Comparison of ENCODE assay signal across 2 cellular contexts in the genomic region with DNA sequence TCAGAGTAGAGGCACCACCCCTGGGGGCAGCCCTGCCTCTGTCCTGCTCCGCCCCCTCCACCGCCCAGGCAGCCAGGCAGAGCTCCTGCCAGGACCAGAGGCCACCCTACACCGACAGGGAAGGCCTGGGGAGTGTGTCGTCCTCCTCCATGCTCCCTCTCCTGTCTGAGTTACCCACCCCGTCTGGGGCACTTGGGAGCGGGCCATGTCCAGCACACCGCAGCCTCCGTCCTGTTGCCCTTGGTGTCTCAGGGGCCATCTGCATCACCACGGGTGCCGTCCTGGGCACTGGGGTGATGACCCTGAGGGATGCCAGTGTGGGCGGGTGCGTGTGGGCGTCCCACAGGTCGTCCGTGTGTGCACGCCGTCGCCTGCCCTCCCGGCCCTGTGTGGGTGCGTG.
TF ChIP-seq lines count a peak whose summit lies in the region.

No MANE protein-coding gene starts in this region.

TF ChIP-seq in HEK293, 187 proteins besides CTCF, POLR2A, EP300 and RAD21 (continued from another document):
- TF ChIP-seq ZNF701 (tag by site-specific recombination; IDR thresholded peaks at IDR 0.05) (no peak), ZBTB49 (tag by site-specific recombination; IDR thresholded peaks at IDR 0.05; ENCODE audit: low read depth) (no peak), ZNF132 (tag by site-specific recombination; IDR thresholded peaks at IDR 0.05; ENCODE audit: borderline replicate concordance) (no peak), ZNF292 (tag by site-specific recombination; IDR thresholded peaks at IDR 0.05; ENCODE audit: borderline replicate concordance, low read depth) (no peak), ZNF549 (tag by site-specific recombination; IDR thresholded peaks at IDR 0.05) (no peak)
- TF ChIP-seq, protein P1, sequence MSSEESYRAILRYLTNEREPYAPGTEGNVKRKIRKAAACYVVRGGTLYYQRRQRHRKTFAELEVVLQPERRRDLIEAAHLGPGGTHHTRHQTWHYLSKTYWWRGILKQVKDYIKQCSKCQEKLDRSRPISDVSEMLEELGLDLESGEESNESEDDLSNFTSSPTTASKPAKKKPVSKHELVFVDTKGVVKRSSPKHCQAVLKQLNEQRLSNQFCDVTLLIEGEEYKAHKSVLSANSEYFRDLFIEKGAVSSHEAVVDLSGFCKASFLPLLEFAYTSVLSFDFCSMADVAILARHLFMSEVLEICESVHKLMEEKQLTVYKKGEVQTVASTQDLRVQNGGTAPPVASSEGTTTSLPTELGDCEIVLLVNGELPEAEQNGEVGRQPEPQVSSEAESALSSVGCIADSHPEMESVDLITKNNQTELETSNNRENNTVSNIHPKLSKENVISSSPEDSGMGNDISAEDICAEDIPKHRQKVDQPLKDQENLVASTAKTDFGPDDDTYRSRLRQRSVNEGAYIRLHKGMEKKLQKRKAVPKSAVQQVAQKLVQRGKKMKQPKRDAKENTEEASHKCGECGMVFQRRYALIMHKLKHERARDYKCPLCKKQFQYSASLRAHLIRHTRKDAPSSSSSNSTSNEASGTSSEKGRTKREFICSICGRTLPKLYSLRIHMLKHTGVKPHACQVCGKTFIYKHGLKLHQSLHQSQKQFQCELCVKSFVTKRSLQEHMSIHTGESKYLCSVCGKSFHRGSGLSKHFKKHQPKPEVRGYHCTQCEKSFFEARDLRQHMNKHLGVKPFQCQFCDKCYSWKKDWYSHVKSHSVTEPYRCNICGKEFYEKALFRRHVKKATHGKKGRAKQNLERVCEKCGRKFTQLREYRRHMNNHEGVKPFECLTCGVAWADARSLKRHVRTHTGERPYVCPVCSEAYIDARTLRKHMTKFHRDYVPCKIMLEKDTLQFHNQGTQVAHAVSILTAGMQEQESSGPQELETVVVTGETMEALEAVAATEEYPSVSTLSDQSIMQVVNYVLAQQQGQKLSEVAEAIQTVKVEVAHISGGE (tag by site-specific recombination; conservative IDR thresholded peaks at IDR 0.05; ENCODE audit: low read depth): no peak
- TF ChIP-seq, protein P2, sequence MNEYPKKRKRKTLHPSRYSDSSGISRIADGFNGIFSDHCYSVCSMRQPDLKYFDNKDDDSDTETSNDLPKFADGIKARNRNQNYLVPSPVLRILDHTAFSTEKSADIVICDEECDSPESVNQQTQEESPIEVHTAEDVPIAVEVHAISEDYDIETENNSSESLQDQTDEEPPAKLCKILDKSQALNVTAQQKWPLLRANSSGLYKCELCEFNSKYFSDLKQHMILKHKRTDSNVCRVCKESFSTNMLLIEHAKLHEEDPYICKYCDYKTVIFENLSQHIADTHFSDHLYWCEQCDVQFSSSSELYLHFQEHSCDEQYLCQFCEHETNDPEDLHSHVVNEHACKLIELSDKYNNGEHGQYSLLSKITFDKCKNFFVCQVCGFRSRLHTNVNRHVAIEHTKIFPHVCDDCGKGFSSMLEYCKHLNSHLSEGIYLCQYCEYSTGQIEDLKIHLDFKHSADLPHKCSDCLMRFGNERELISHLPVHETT (tag by site-specific recombination; IDR thresholded peaks at IDR 0.05): no peak

TF ChIP-seq in GM12878, 131 proteins besides CTCF, POLR2A, EP300 and RAD21 (continued from another document):
- TF ChIP-seq ZBTB4 (CRISPR knock-in tag; IDR thresholded peaks at IDR 0.05) (no peak), ASH2L (IDR thresholded peaks at IDR 0.05; ENCODE audit: borderline replicate concordance, low read depth) (no peak), JUNB (IDR thresholded peaks at IDR 0.05) (no peak)
